Comparison of ENCODE assay signal across 1 cellular context in genomic region chr3:88149516-88150362, GRCh38.
TF ChIP-seq lines count a peak whose summit lies in the region.

Gene C3orf38 (plus strand): TSS chr3:88149959. CDS start chr3:88150053, 94 bp downstream.

TF ChIP-seq in GM12878, 131 proteins besides CTCF, POLR2A, EP300 and RAD21 (continued from another document and continues in another):
- no peak for TF ChIP-seq PAX8 (IDR thresholded peaks at IDR 0.05)
- peak; percentile 55; the same call in 1 of the 2 replicates for TF ChIP-seq CREB1 (IDR thresholded peaks at IDR 0.05; ENCODE audit: low read depth)
- TF ChIP-seq ATF2 (IDR thresholded peaks at IDR 0.05; ENCODE audit: low read length) = no peak
- TF ChIP-seq ZNF384 (IDR thresholded peaks at IDR 0.05; ENCODE audit: borderline replicate concordance, low read depth, low read length) = 0 out of 2 replicates have a peak, but pooled peaks have one; percentile 16
- peak; percentile 97 for TF ChIP-seq NR2C1 (IDR thresholded peaks at IDR 0.05)
- TF ChIP-seq SREBF1 (IDR thresholded peaks at IDR 0.05; ENCODE audit: low read length) = peak; percentile 58
- TF ChIP-seq PBX3 (IDR thresholded peaks at IDR 0.05; ENCODE audit: insufficient replicate concordance, low read depth, low read length) = peak; percentile 5
- TF ChIP-seq ZNF24 (IDR thresholded peaks at IDR 0.05) = peak; percentile 31; the same call in 1 of the 2 replicates
- TF ChIP-seq CHD1 (IDR thresholded peaks at IDR 0.05; ENCODE audit: low read depth, low read length) = peak; percentile 70; the same call in 1 of the 2 replicates
- no peak for TF ChIP-seq EZH2 (IDR thresholded peaks at IDR 0.05; ENCODE audit: borderline replicate concordance, control insufficient read depth, low read depth, low read length)
- TF ChIP-seq ZBTB33 (IDR thresholded peaks at IDR 0.05) = no peak; the same call in 1 of the 2 replicates
- no peak for TF ChIP-seq SMC3 (IDR thresholded peaks at IDR 0.05; ENCODE audit: borderline replicate concordance, low read length)
- no peak for TF ChIP-seq CHD4 (IDR thresholded peaks at IDR 0.05)
- TF ChIP-seq PML (IDR thresholded peaks at IDR 0.05; ENCODE audit: low read length) = peak; percentile 79
- no peak for TF ChIP-seq ZNF592 (IDR thresholded peaks at IDR 0.05)
- peak; percentile 80; the same call in 2 of the 3 replicates for TF ChIP-seq POU2F2 (IDR thresholded peaks at IDR 0.05; ENCODE audit: borderline replicate concordance, low read depth, low read length)
- peak; percentile 98 for TF ChIP-seq ZBTB40 (IDR thresholded peaks at IDR 0.05; ENCODE audit: borderline replicate concordance)
- no peak for TF ChIP-seq FOXM1 (IDR thresholded peaks at IDR 0.05; ENCODE audit: low read depth, low read length)
- no peak for TF ChIP-seq NFYA (IDR thresholded peaks at IDR 0.05; ENCODE audit: borderline replicate concordance, low read depth, low read length)
- TF ChIP-seq KDM1A (IDR thresholded peaks at IDR 0.05; ENCODE audit: borderline replicate concordance) = no peak
- TF ChIP-seq NFXL1 (IDR thresholded peaks at IDR 0.05; ENCODE audit: borderline replicate concordance) = no peak
- TF ChIP-seq RELA (IDR thresholded peaks at IDR 0.05; ENCODE audit: borderline replicate concordance, partially characterized antibody) = no peak
- peak; percentile 27 for TF ChIP-seq SP1 (IDR thresholded peaks at IDR 0.05; ENCODE audit: low read depth, low read length)
- TF ChIP-seq POLR2AphosphoS5 (IDR thresholded peaks at IDR 0.05; ENCODE audit: low read length) = peak; percentile 79
- TF ChIP-seq YY1 (IDR thresholded peaks at IDR 0.05; ENCODE audit: low read depth, low read length) = peak; percentile 92
- peak; percentile 78; the same call in 1 of the 2 replicates for TF ChIP-seq TBL1XR1 (IDR thresholded peaks at IDR 0.05; ENCODE audit: low read depth, low read length)
- no peak for TF ChIP-seq CREM (IDR thresholded peaks at IDR 0.05; ENCODE audit: low read depth)
- TF ChIP-seq PKNOX1 (IDR thresholded peaks at IDR 0.05) = peak; percentile 63; the same call in 1 of the 2 replicates
- no peak for TF ChIP-seq FOS (IDR thresholded peaks at IDR 0.05; ENCODE audit: borderline replicate concordance, extremely low read depth, insufficient read length)
- TF ChIP-seq GABPA (IDR thresholded peaks at IDR 0.05; ENCODE audit: low read depth) = peak; percentile 98
- TF ChIP-seq SIN3A (IDR thresholded peaks at IDR 0.05; ENCODE audit: low read depth, low read length) = peak; percentile 96; the same call in 1 of the 2 replicates
- TF ChIP-seq ZNF217 (IDR thresholded peaks at IDR 0.05) = no peak
- no peak for TF ChIP-seq REST (IDR thresholded peaks at IDR 0.05; ENCODE audit: low read depth, low read length)
- TF ChIP-seq CHD2 (IDR thresholded peaks at IDR 0.05; ENCODE audit: borderline replicate concordance, low read depth, low read length) = peak; percentile 44; the same call in 1 of the 2 replicates
- TF ChIP-seq EGR1 (IDR thresholded peaks at IDR 0.05; ENCODE audit: borderline replicate concordance in 1 of 2, low read depth in 2 of 2, low read length in 2 of 2) = 0 out of 3 replicates have a peak, but pooled peaks of 1 of the 2 experiments have one; percentile 14
- no peak for TF ChIP-seq STAT3 (IDR thresholded peaks at IDR 0.05; ENCODE audit: low read depth, low read length)
- TF ChIP-seq ZBTB11 (CRISPR knock-in tag; IDR thresholded peaks at IDR 0.05) = peak; percentile 88
